ENCODE assay signal across 1 cellular context in the genomic region with DNA sequence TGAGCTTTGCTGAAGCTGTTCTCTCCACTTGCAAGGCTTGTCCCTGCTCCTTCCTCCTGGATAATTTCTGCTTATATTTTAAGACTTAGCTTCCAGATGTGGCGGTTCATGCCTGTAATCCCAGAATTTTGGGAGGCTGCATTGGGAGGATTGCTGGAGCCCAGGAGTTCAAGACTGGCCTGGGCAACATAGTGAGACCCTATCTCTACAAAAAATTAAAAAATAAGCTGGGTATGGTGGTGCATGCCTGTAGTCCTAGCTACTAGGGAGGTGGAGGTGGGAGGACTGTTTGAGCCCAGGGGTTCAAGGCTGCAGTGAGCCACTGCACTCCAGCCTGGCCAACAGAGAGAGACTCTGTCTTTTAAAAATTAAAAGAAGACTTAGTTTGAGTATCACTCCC.
TF ChIP-seq lines count a peak whose summit lies in the region.

No MANE protein-coding gene starts in this region.

TF ChIP-seq in HepG2, 621 proteins besides CTCF, POLR2A, EP300 and RAD21:
- TF ChIP-seq ZSCAN31 (CRISPR knock-in tag; IDR thresholded peaks at IDR 0.05; ENCODE audit: low read depth) (no peak), ZNF121 (CRISPR knock-in tag; IDR thresholded peaks at IDR 0.05) (peak; percentile 58)
- TF ChIP-seq, protein P1, sequence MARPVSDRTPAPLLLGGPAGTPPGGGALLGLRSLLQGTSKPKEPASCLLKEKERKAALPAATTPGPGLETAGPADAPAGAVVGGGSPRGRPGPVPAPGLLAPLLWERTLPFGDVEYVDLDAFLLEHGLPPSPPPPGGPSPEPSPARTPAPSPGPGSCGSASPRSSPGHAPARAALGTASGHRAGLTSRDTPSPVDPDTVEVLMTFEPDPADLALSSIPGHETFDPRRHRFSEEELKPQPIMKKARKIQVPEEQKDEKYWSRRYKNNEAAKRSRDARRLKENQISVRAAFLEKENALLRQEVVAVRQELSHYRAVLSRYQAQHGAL (CRISPR knock-in tag; IDR thresholded peaks at IDR 0.05; ENCODE audit: not compliant biosample characterization): no peak
TF ChIP-seq in HepG2: peak in this region for 1.
